Comparison of ENCODE assay signal across 1 cellular context in genomic region chr6:43172127-43173007, GRCh38.
TF ChIP-seq lines count a peak whose summit lies in the region.

No MANE protein-coding gene starts in this region.

TF ChIP-seq in IMR-90, 13 proteins besides CTCF, POLR2A, EP300 and RAD21:
- TF ChIP-seq MAFK (IDR thresholded peaks at IDR 0.05; ENCODE audit: low read depth, low read length) (no peak), BHLHE40 (IDR thresholded peaks at IDR 0.05; ENCODE audit: low read depth, low read length) (no peak), MAZ (IDR thresholded peaks at IDR 0.05; ENCODE audit: borderline replicate concordance, low read depth, low read length) (peak; percentile 87; the same call in 1 of the 2 replicates), RCOR1 (IDR thresholded peaks at IDR 0.05; ENCODE audit: insufficient replicate concordance, low read length) (no peak), MXI1 (IDR thresholded peaks at IDR 0.05; ENCODE audit: borderline replicate concordance, low read depth, low read length) (peak; percentile 64; the same call in 1 of the 2 replicates), USF2 (IDR thresholded peaks at IDR 0.05; ENCODE audit: low read depth, low read length) (no peak)
